In genomic region chr5:73693573-73694061, GRCh38 we compare ENCODE assay signal across 1 cellular context.
TF ChIP-seq lines count a peak whose summit lies in the region.

No MANE protein-coding gene starts in this region.

TF ChIP-seq in HepG2, 621 proteins besides CTCF, POLR2A, EP300 and RAD21 (continued from another document and continues in another):
- TF ChIP-seq DZIP1 (CRISPR knock-in tag; IDR thresholded peaks at IDR 0.05) (no peak), HES4 (CRISPR knock-in tag; IDR thresholded peaks at IDR 0.05; ENCODE audit: borderline replicate concordance) (no peak), THRA (CRISPR knock-in tag; IDR thresholded peaks at IDR 0.05; ENCODE audit: borderline replicate concordance) (no peak), ZGPAT (CRISPR knock-in tag; IDR thresholded peaks at IDR 0.05) (0 out of 2 replicates have a peak, but pooled peaks have one; percentile 16), ZBTB44 (CRISPR knock-in tag; IDR thresholded peaks at IDR 0.05) (no peak), KLF12 (CRISPR knock-in tag; IDR thresholded peaks at IDR 0.05; ENCODE audit: borderline replicate concordance) (no peak), ZNF264 (CRISPR knock-in tag; IDR thresholded peaks at IDR 0.05) (no peak), ZNF292 (CRISPR knock-in tag; IDR thresholded peaks at IDR 0.05; ENCODE audit: borderline replicate concordance, low read depth) (no peak), TOPORS (CRISPR knock-in tag; IDR thresholded peaks at IDR 0.05) (no peak), SMYD3 (CRISPR knock-in tag; IDR thresholded peaks at IDR 0.05) (no peak), ZNF839 (CRISPR knock-in tag; IDR thresholded peaks at IDR 0.05; ENCODE audit: borderline replicate concordance) (no peak), ZNF607 (CRISPR knock-in tag; IDR thresholded peaks at IDR 0.05; ENCODE audit: borderline replicate concordance) (no peak), ZNF460 (CRISPR knock-in tag; IDR thresholded peaks at IDR 0.05; ENCODE audit: borderline replicate concordance) (no peak), MTF1 (CRISPR knock-in tag; IDR thresholded peaks at IDR 0.05) (no peak), SOX6 (IDR thresholded peaks at IDR 0.05) (no peak), SOX6 (CRISPR knock-in tag; IDR thresholded peaks at IDR 0.05) (peak; percentile 79), GFI1 (CRISPR knock-in tag; IDR thresholded peaks at IDR 0.05; ENCODE audit: borderline replicate concordance) (peak; percentile 50; the same call in 1 of the 2 replicates), FOXK1 (CRISPR knock-in tag; IDR thresholded peaks at IDR 0.05; ENCODE audit: borderline replicate concordance, low read depth) (peak; percentile 26; the same call in 1 of the 2 replicates), ZNF746 (CRISPR knock-in tag; IDR thresholded peaks at IDR 0.05) (no peak), PRPF4 (IDR thresholded peaks at IDR 0.05; ENCODE audit: low read depth, low read length, poor library complexity, severe bottlenecking) (no peak), ETV6 (CRISPR knock-in tag; conservative IDR thresholded peaks at IDR 0.05) (no peak), ZFAT (CRISPR knock-in tag; conservative IDR thresholded peaks at IDR 0.05) (no peak), DR1 (CRISPR knock-in tag; IDR thresholded peaks at IDR 0.05) (no peak), MAFG (CRISPR knock-in tag; IDR thresholded peaks at IDR 0.05) (no peak), GLMP (CRISPR knock-in tag; IDR thresholded peaks at IDR 0.05; ENCODE audit: borderline replicate concordance) (no peak), ZNF280B (CRISPR knock-in tag; IDR thresholded peaks at IDR 0.05; ENCODE audit: borderline replicate concordance) (no peak), NFE2 (CRISPR knock-in tag; IDR thresholded peaks at IDR 0.05) (no peak), HMG20B (CRISPR knock-in tag; conservative IDR thresholded peaks at IDR 0.05) (no peak), GATAD2A (CRISPR knock-in tag; IDR thresholded peaks at IDR 0.05) (peak; percentile 68), SOX13 (IDR thresholded peaks at IDR 0.05) (no peak), SOX13 (CRISPR knock-in tag; conservative IDR thresholded peaks at IDR 0.05 in 1 of 2, IDR thresholded peaks at IDR 0.05 in 1 of 2) (peak in 1 of 2 experiments; percentile 83; a peak in 2 of 4 replicates), NR2F6 (IDR thresholded peaks at IDR 0.05) (peak; percentile 61), NR2F6 (CRISPR knock-in tag; IDR thresholded peaks at IDR 0.05) (peak; percentile 59), BCL6 (CRISPR knock-in tag; IDR thresholded peaks at IDR 0.05) (peak; percentile 78), FOXO1 (CRISPR knock-in tag; IDR thresholded peaks at IDR 0.05) (peak; percentile 21; the same call in 1 of the 2 replicates), ATF2 (CRISPR knock-in tag; IDR thresholded peaks at IDR 0.05) (no peak), ISL2 (CRISPR knock-in tag; IDR thresholded peaks at IDR 0.05) (no peak), AHDC1 (CRISPR knock-in tag; IDR thresholded peaks at IDR 0.05; ENCODE audit: borderline replicate concordance) (peak; percentile 34; the same call in 1 of the 2 replicates), ZNF501 (CRISPR knock-in tag; IDR thresholded peaks at IDR 0.05) (no peak), ZMYM4 (CRISPR knock-in tag; IDR thresholded peaks at IDR 0.05) (peak; percentile 31; the same call in 1 of the 2 replicates), TCF7L2 (IDR thresholded peaks at IDR 0.05; ENCODE audit: low read depth, low read length) (no peak), DNMT3B (CRISPR knock-in tag; conservative IDR thresholded peaks at IDR 0.05) (no peak), ZNF430 (CRISPR knock-in tag; IDR thresholded peaks at IDR 0.05) (no peak), ZNF615 (CRISPR knock-in tag; IDR thresholded peaks at IDR 0.05; ENCODE audit: borderline replicate concordance) (no peak), ZNF570 (CRISPR knock-in tag; IDR thresholded peaks at IDR 0.05; ENCODE audit: borderline replicate concordance) (no peak), SP140L (CRISPR knock-in tag; IDR thresholded peaks at IDR 0.05; ENCODE audit: borderline replicate concordance) (no peak), NFYB (CRISPR knock-in tag; IDR thresholded peaks at IDR 0.05) (no peak), MED1 (CRISPR knock-in tag; IDR thresholded peaks at IDR 0.05) (peak; percentile 33; the same call in 1 of the 2 replicates), RBFOX2 (IDR thresholded peaks at IDR 0.05; ENCODE audit: low read depth, low read length) (no peak), MXI1 (IDR thresholded peaks at IDR 0.05; ENCODE audit: borderline replicate concordance, low read depth, low read length) (no peak)
